Comparison of ENCODE assay signal across 9 cellular contexts in the genomic region with DNA sequence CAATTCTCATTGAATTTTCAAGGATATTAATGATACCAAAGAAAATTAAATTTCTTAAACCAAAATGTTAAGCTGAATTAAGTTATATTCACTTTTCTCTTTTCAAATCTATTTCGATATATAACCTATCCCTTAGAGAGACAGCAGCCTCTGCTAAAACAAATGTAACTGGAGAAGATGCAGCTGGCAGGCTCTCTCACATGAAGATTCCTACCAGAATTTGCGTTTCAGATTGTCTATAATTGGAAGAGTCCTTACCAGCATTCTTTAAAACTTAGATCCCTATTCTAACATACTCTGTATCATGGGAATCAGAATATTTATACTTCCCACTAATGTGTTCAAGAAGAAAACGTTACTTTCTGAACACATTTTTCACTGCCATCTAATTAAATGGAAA. TPM values are rescaled to one million over a fixed set of nuclear protein-coding genes. Genes with fewer than 3 reads are reported as not detected.
A peak's percentile ranks its signal among the peaks of the same experiment; 100 is the strongest.
DNase-seq lines count a peak whose midpoint lies in the region; ATAC-seq, FAIRE-seq and TF ChIP-seq lines count a peak whose summit lies in the region.
"Had no signal": no experiment of that assay in that cellular context is flagged by ENCODE, and none has a peak within 500 bp of the region (broad histone marks: within the 10 kb centered on the region; RNA-seq: fewer than 3 reads in every experiment).

No MANE protein-coding gene starts in this region.

- peak overlapping the region; percentile 86 for H3K27ac Mint-ChIP-seq in CD8-positive, alpha-beta T cell
- H3K27ac Mint-ChIP-seq in neural crest cell (ENCODE audit: unreplicated experiment), result no peak overlapping the region

- peak overlapping the region; percentile 98; the same call in 1 of the 2 replicates for H3K9ac ChIP-seq in MM.1S (ENCODE audit: low read length)

- WGBS in ectodermal cell, 2 experiments, result 40 to 48% methylated on average over 3 of the region's 3 CpGs
- 29 to 34% (median 31%) methylated on average over 3 of the region's 3 CpGs for WGBS in small intestine, 3 donors

- H3K9me3 ChIP-seq in CD8-positive, alpha-beta T cell (ENCODE audit: low read length), result no peaks in the 10 kb centered on the region
- H3K9me3 ChIP-seq in MM.1S (replicated peaks; ENCODE audit: insufficient read depth, low read length), result no peaks in the 10 kb centered on the region
- H3K9me3 ChIP-seq in ectodermal cell (ENCODE audit: control insufficient read depth, low read length), result no peaks in the 10 kb centered on the region
- H3K9me3 ChIP-seq in small intestine (ENCODE audit: control insufficient read depth, low read depth), result no peaks in the 10 kb centered on the region

- no peak for FAIRE-seq in small intestine (lab: Jason Lieb, UNC)
- FAIRE-seq: RCC 7860 had no signal

- no peaks in the 10 kb centered on the region for H3K36me3 ChIP-seq in CD8-positive, alpha-beta T cell (ENCODE audit: insufficient read depth, low read length)
- H3K36me3 ChIP-seq in MM.1S (replicated peaks; ENCODE audit: insufficient read depth, low read length) (no peaks in the 10 kb centered on the region), ectodermal cell (ENCODE audit: control insufficient read depth, insufficient read depth, low read length) (no peaks in the 10 kb centered on the region), small intestine (ENCODE audit: control insufficient read depth in 2 of 2, insufficient read depth in 2 of 2, low read length in 2 of 2) (no peaks in the 10 kb centered on the region)

- H3K9me3 Mint-ChIP-seq in CD8-positive, alpha-beta T cell, result no peaks in the 10 kb centered on the region
- H3K9me3 Mint-ChIP-seq in neural crest cell, result no peaks in the 10 kb centered on the region

- CTCF ChIA-PET in CD8-positive, alpha-beta T cell (lab: Charles Lee), result interaction anchor here (1.1 to 6.8 kb wide), 5 partner anchors 11 to 155 kb away, joined by 3 to 48 read pairs (median 5); no protein-coding TSS in a partner anchor

- no peak overlapping the region for H2AFZ ChIP-seq in MM.1S (ENCODE audit: low read length)

- no peaks in the 10 kb centered on the region for H3F3A ChIP-seq in MM.1S (ENCODE audit: insufficient read depth, low read length)

- peak overlapping the region; percentile 84 for H3K4me3 Mint-ChIP-seq in CD8-positive, alpha-beta T cell
- peak overlapping the region; percentile 89 for H3K4me3 Mint-ChIP-seq in neural crest cell

- peaks cover 53% of the 10 kb centered on the region for H3K4me1 ChIP-seq in CD8-positive, alpha-beta T cell (ENCODE audit: insufficient read depth, low read length)
- H3K4me1 ChIP-seq in MM.1S (ENCODE audit: low read length) (peaks cover 17% of the 10 kb centered on the region), ectodermal cell (ENCODE audit: control insufficient read depth, insufficient read depth, low read length) (peaks cover 21% of the 10 kb centered on the region), small intestine (ENCODE audit: control insufficient read depth in 2 of 2, insufficient read depth in 1 of 2, low read depth in 1 of 2, low read length in 1 of 2) (peaks cover 0 to 5% of the 10 kb centered on the region in 2 donors)

- POLR2A ChIA-PET in CD8-positive, alpha-beta T cell (lab: Charles Lee), result interaction anchor here (2.0 to 4.3 kb wide), 5 partner anchors 39 to 180 kb away, joined by 6 to 26 read pairs (median 12); a partner anchor contains a TSS

- no peaks in the 10 kb centered on the region; the same call in 1 of the 2 replicates for H4K20me1 ChIP-seq in MM.1S (ENCODE audit: insufficient read depth, low read length)

- no peaks in the 10 kb centered on the region for H3K9me2 ChIP-seq in MM.1S (replicated peaks; ENCODE audit: insufficient read depth, low read length)

- DNase-seq in CD8-positive, alpha-beta T cell, result no peak
- DNase-seq in MM.1S (no peak), neural crest cell (ENCODE audit: low read depth, low spot score) (no peak), HPDE6-E6E7 (ENCODE audit: extremely low spot score) (no peak), T1000 (lab: John Stamatoyannopoulos, UW) (no peak), NCI-H1436 treated with DMSO at 0.1 percent for 48 hours (lab: John Stamatoyannopoulos, UW) (no peak), small intestine (no peak)

- peak overlapping the region; percentile 95 for H3K4me3 ChIP-seq in CD8-positive, alpha-beta T cell (ENCODE audit: low read depth, low read length)
- H3K4me3 ChIP-seq in MM.1S (ENCODE audit: low read length) (peak overlapping the region; percentile 85), ectodermal cell (ENCODE audit: insufficient read depth, low read depth, low read length) (peak overlapping the region; percentile 77), small intestine (ENCODE audit: low read depth in 1 of 2, low read length in 2 of 2) (no peak overlapping the region)

- peaks cover 62% of the 10 kb centered on the region for H3K79me2 ChIP-seq in MM.1S (ENCODE audit: low read length)

- H3K4me2 ChIP-seq in MM.1S (ENCODE audit: low read depth, low read length), result peak overlapping the region; percentile 78

- intact Hi-C loops in CD8-positive, alpha-beta T cell (cut with DNase I, micrococcal nuclease), result loop anchor here (2.0 to 10.0 kb wide), 6 partner anchors 40 to 1252 kb away; a partner anchor contains a TSS

- H3K4me1 Mint-ChIP-seq in CD8-positive, alpha-beta T cell (ENCODE audit: low read depth), result peaks cover 68% of the 10 kb centered on the region
- H3K4me1 Mint-ChIP-seq in neural crest cell, result peaks cover 43% of the 10 kb centered on the region

- no peak for ATAC-seq in CD8-positive, alpha-beta T cell

- H3K27me3 Mint-ChIP-seq in CD8-positive, alpha-beta T cell (ENCODE audit: low read depth), result no peaks in the 10 kb centered on the region
- H3K27me3 Mint-ChIP-seq in neural crest cell (ENCODE audit: low read depth), result no peaks in the 10 kb centered on the region

- TF ChIP-seq CTCF in CD8-positive, alpha-beta T cell (IDR thresholded peaks at IDR 0.05), result no peak
- TF ChIP-seq CTCF in MM.1S (IDR thresholded peaks at IDR 0.05; ENCODE audit: low read length), result no peak
- TF ChIP-seq CTCF in neural crest cell (conservative IDR thresholded peaks at IDR 0.05), result no peak

- H3K36me3 Mint-ChIP-seq in CD8-positive, alpha-beta T cell, result peaks cover 5% of the 10 kb centered on the region
- H3K36me3 Mint-ChIP-seq in neural crest cell (ENCODE audit: low read depth), result no peaks in the 10 kb centered on the region

- no peaks in the 10 kb centered on the region for H3K27me3 ChIP-seq in CD8-positive, alpha-beta T cell (ENCODE audit: insufficient read depth, low read length)
- H3K27me3 ChIP-seq in MM.1S (replicated peaks; ENCODE audit: insufficient read depth, low read length), result no peaks in the 10 kb centered on the region
- H3K27me3 ChIP-seq in ectodermal cell (ENCODE audit: control insufficient read depth, insufficient read depth, low read length, poor library complexity, severe bottlenecking), result peaks cover 10% of the 10 kb centered on the region
- H3K27me3 ChIP-seq in small intestine (ENCODE audit: control insufficient read depth in 2 of 2, insufficient read depth in 2 of 2, low read length in 2 of 2), result no peaks in the 10 kb centered on the region

- H3K27ac ChIP-seq in CD8-positive, alpha-beta T cell (ENCODE audit: low read depth, low read length), result no peak overlapping the region
- H3K27ac ChIP-seq in MM.1S (ENCODE audit: low read length) (no peak overlapping the region), ectodermal cell (ENCODE audit: insufficient read depth, low read depth, low read length, poor library complexity, severe bottlenecking) (no peak overlapping the region), small intestine (ENCODE audit: low read depth in 1 of 2, low read length in 1 of 2) (no peak overlapping the region)

RNA-seq across cellular contexts. Expression of a gene that starts 1.6 kb away (rescaled TPM):
- 10 to 100 TPM; 61.7 to 62.8 TPM for total RNA-seq in CD8-positive, alpha-beta T cell
- polyA plus RNA-seq in ectodermal cell (2013, experiment 1 of 4), result 41.8 TPM
- 42.9 TPM for polyA plus RNA-seq in ectodermal cell (2013, experiment 2 of 4)
- 36.9 TPM for polyA plus RNA-seq in ectodermal cell (2013, experiment 3 of 4)
- polyA plus RNA-seq in ectodermal cell (2013, experiment 4 of 4), result 37.8 TPM
- 31.7 and 34.4 TPM in 2 replicates for total RNA-seq in neural crest cell
- 10 to 100 TPM; 25.7 to 32.0 (median 30.3) TPM for polyA plus RNA-seq in small intestine

Comparison
In these comparisons a context has a peak if more than half of its experiments do, and no peak if none do; other contexts are left out.
1. H3K4me3 ChIP-seq: peak in CD8-positive, alpha-beta T cell (single experiment), MM.1S (single experiment) and ectodermal cell (single experiment); none in small intestine (0 of 2).